In the genomic region with DNA sequence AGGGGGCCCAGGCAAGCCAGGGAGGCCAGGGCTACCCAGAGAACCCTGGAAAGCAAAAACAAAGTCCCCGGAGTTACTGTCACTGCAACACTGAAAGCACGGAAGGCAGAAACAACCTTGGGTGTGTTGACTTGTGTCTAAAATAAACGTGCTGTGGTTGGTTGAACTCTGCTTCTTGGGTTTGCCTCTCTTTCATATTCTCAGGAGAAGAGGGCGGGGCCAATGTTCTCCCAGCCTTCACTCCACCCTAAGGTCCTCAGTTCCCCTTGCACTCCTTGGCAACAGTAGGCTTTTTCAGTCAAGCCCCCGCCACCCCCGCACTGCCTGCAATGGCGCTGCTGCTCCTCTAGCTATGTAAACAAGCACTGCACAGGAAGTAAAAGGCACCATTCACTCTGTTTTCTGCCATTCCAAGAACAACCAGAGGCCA, we compare ENCODE assay signal across 20 cellular contexts.
A peak's percentile ranks its signal among the peaks of the same experiment; 100 is the strongest.
DNase-seq lines count a peak whose midpoint lies in the region; ATAC-seq, FAIRE-seq and TF ChIP-seq lines count a peak whose summit lies in the region.
"Had no signal": no experiment of that assay in that cellular context is flagged by ENCODE, and none has a peak within 500 bp of the region (broad histone marks: within the 10 kb centered on the region; RNA-seq: fewer than 3 reads in every experiment).

No MANE protein-coding gene starts in this region.

- no peaks in the 10 kb centered on the region for H3K9me3 Mint-ChIP-seq in HFFc6

- no peak overlapping the region for H3K27ac Mint-ChIP-seq in HFFc6
- H3K27ac Mint-ChIP-seq: activated naive CD8-positive, alpha-beta T cell had no signal

- no peak for TF ChIP-seq CTCF in HFFc6 (IDR thresholded peaks at IDR 0.05)

- no peak for TF ChIP-seq POLR2A in H54 (IDR thresholded peaks at IDR 0.05; ENCODE audit: low read depth, low read length)

- H3K4me1 ChIP-seq in HUES48 (ENCODE audit: control insufficient read depth, insufficient read depth, low read length) (peaks cover 13% of the 10 kb centered on the region), SJCRH30 (no peaks in the 10 kb centered on the region)
- H3K4me1 ChIP-seq: BLaER1 treated with 17β-estradiol and CSF1 and Interleukin-3, amounts not matched to agents 10 nM and 100 nM had no signal

- H3K9ac ChIP-seq in HUES48 (ENCODE audit: low read depth, low read length) = no peak overlapping the region
- H3K9ac ChIP-seq: BLaER1 treated with 17β-estradiol and CSF1 and Interleukin-3, amounts not matched to agents 10 nM and 100 nM had no signal

- H3K4me3 ChIP-seq in HUES48 (ENCODE audit: low read depth, low read length) (no peak overlapping the region), SJCRH30 (no peak overlapping the region)
- H3K4me3 ChIP-seq: BLaER1 treated with 17β-estradiol and CSF1 and Interleukin-3, amounts not matched to agents 10 nM and 100 nM; dorsolateral prefrontal cortex; esophagus squamous epithelium; thoracic aorta had no signal

- ATAC-seq in esophagus mucosa = no peak
- ATAC-seq: PC-3, SK-N-SH treated with all-trans-retinoic acid at 6 μM for 48 hours had no signal

- FAIRE-seq in urothelium cell line (lab: Jason Lieb, UNC) = no peak
- no peak for FAIRE-seq in H54 (lab: Jason Lieb, UNC)

- H3K27me3 ChIP-seq in HUES48 (ENCODE audit: control insufficient read depth, insufficient read depth, low read length) (no peaks in the 10 kb centered on the region), SJCRH30 (no peaks in the 10 kb centered on the region)
- H3K27me3 ChIP-seq: BLaER1 treated with 17β-estradiol and CSF1 and Interleukin-3, amounts not matched to agents 10 nM and 100 nM; brain microvascular endothelial cell; esophagus squamous epithelium had no signal

- H3K4me3 Mint-ChIP-seq in HFFc6 = no peak overlapping the region
- H3K4me3 Mint-ChIP-seq: activated naive CD8-positive, alpha-beta T cell had no signal

- DNase-seq in SJCRH30 (peak; percentile 9 to 23), medulla oblongata (ENCODE audit: extremely low spot score) (peak; percentile 8), urothelium cell line (ENCODE audit: low spot score) (peak; percentile 11), H54 (ENCODE audit: insufficient read length, low spot score) (no peak), HFFc6 (no peak)
- DNase-seq: brain microvascular endothelial cell; dorsolateral prefrontal cortex; esophagus squamous epithelium; islet precursor cell; Karpas-422; midbrain; NCI-H446 treated with DMSO at 0.1 percent for 48 hours; PC-3; stimulated activated CD4-positive, alpha-beta T cell treated with anti-CD3 and anti-CD28 coated beads, Interleukin-4, amount 100 ng/mL, for 4 hours had no signal

- H3K27me3 Mint-ChIP-seq in HFFc6 (ENCODE audit: insufficient read depth) = peaks cover 4% of the 10 kb centered on the region; the same call in 1 of the 2 replicates

- no peaks in the 10 kb centered on the region for H3K36me3 Mint-ChIP-seq in HFFc6 (ENCODE audit: low read depth)
- H3K36me3 Mint-ChIP-seq: activated naive CD8-positive, alpha-beta T cell had no signal

- no peaks in the 10 kb centered on the region for H3K4me1 Mint-ChIP-seq in HFFc6 (ENCODE audit: low read depth)

- H3K27ac ChIP-seq in HUES48 (ENCODE audit: low read depth, low read length) (peak overlapping the region; percentile 3), SJCRH30 (no peak overlapping the region)
- H3K27ac ChIP-seq: BLaER1 treated with 17β-estradiol and CSF1 and Interleukin-3, amounts not matched to agents 10 nM and 100 nM; brain microvascular endothelial cell; esophagus squamous epithelium; thoracic aorta had no signal

- H3K36me3 ChIP-seq in HUES48 (ENCODE audit: control insufficient read depth, insufficient read depth, low read length) (no peaks in the 10 kb centered on the region), SJCRH30 (no peaks in the 10 kb centered on the region)
- H3K36me3 ChIP-seq: BLaER1 treated with 17β-estradiol and CSF1 and Interleukin-3, amounts not matched to agents 10 nM and 100 nM; brain microvascular endothelial cell; esophagus squamous epithelium; thoracic aorta had no signal

- no peaks in the 10 kb centered on the region for H3K9me3 ChIP-seq in HUES48 (ENCODE audit: control insufficient read depth, insufficient read depth, low read length)
- H3K9me3 ChIP-seq in SJCRH30 (replicated peaks) = no peaks in the 10 kb centered on the region
- H3K9me3 ChIP-seq: BLaER1 treated with 17β-estradiol and CSF1 and Interleukin-3, amounts not matched to agents 10 nM and 100 nM; esophagus squamous epithelium; thoracic aorta had no signal

Comparison
In these comparisons a context has a peak if more than half of its experiments do, and no peak if none do; other contexts are left out.
1. DNase-seq: peak in SJCRH30 (2 of 2), medulla oblongata (single experiment) and urothelium cell line (single experiment); none in H54 (single experiment) and HFFc6 (single experiment).